Comparison of ENCODE assay signal across 7 cellular contexts in the genomic region with DNA sequence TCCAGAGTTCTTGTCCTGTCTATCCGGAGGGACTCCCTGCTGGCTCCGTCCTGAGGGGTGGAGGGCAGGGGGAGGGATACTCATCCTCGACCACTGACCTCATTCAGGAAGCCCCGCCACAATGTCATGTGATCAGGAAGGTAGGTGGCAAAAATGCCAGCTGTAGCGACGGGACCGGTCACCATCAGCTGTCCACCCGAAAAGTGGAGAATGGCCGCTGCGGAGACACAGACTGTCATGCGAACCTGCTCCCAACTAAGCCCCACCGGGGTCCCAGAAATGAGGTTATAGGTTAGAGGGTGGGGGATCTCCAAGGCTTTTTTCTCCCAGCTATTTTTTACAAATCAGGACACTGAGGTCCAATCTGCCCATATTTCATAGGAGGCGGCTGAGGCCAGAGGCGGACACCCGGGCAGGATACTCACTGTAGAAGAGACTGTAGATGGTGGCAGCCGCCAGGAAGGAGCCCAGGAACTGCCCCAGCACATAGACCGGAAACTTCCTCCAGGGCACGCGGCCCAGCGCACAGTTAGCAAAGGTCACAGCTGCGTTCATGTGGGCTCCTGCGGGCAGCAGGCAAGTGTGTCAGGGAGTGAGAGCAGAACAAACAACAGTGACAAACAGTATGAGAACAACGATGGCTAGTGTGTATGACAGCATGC. TPM values are rescaled to one million over a fixed set of nuclear protein-coding genes. Genes with fewer than 3 reads are reported as not detected.
"Had no signal": no experiment of that assay in that cellular context is flagged by ENCODE, and none has a peak within 500 bp of the region (broad histone marks: within the 10 kb centered on the region; RNA-seq: fewer than 3 reads in every experiment).

No MANE protein-coding gene starts in this region.

RNA-seq across cellular contexts. Expression of a gene that starts 16.3 kb away (rescaled TPM):
- total RNA-seq: activated B cell treated with CpG ODN at 0.5 μM for 24 hours; activated CD8-positive, alpha-beta T cell treated with anti-CD3 and anti-CD28 coated beads for 36 hours; activated T-cell treated with anti-CD3 and anti-CD28 coated beads, Interleukin-2, amount 50 U/mL, for 4 hours; bronchial epithelial cell; dermis blood vessel endothelial cell; epithelial cell of proximal tubule; frontal cortex had no signal
